ENCODE assay signal across 13 cellular contexts in the genomic region with DNA sequence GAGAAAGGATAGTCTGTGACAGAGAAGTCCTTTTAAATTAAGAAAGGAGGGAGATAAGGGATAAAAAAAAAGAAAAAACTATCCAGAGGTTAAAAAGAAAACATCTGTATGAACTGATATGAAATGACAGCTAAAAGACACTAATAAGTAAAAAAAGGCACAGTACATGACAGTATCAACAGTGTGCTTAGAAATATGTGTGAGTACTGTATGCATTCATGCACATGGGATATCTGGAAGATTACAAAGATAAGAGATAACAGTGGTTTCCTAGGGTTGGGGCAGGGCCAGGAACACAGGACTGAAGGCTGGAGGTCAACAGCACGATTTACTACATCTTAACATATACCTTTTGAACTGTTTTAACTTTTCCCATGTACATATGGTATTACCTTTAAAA. TPM values are rescaled to one million over a fixed set of nuclear protein-coding genes. Genes with fewer than 3 reads are reported as not detected.
DNase-seq lines count a peak whose midpoint lies in the region; TF ChIP-seq lines count a peak whose summit lies in the region.
"Had no signal": no experiment of that assay in that cellular context is flagged by ENCODE, and none has a peak within 500 bp of the region (broad histone marks: within the 10 kb centered on the region; RNA-seq: fewer than 3 reads in every experiment).

No MANE protein-coding gene starts in this region.

- H3K4me3 ChIP-seq in colonic mucosa (no peak overlapping the region), smooth muscle cell (no peak overlapping the region)

- H3K27ac ChIP-seq in colonic mucosa (peak overlapping the region; percentile 45), smooth muscle cell (ENCODE audit: low read depth) (peak overlapping the region; percentile 18)
- H3K27ac ChIP-seq: adrenal gland, HL-60 had no signal

- H3K9ac ChIP-seq in colonic mucosa (ENCODE audit: low read depth in 2 of 2, low read length in 2 of 2) (peak overlapping the region in 1 of 2 donors; percentile 4), smooth muscle cell (ENCODE audit: low read depth) (no peak overlapping the region)

- H3K27me3 Mint-ChIP-seq in activated CD4-positive, alpha-beta T cell treated with anti-CD3 and anti-CD28 coated beads, Interleukin-2, amount 10 ng/mL, durations not matched to agents 24 days and 14 days = no peaks in the 10 kb centered on the region

- H3K27ac Mint-ChIP-seq in activated CD4-positive, alpha-beta T cell treated with anti-CD3 and anti-CD28 coated beads, Interleukin-2, amount 10 ng/mL, durations not matched to agents 24 days and 14 days = peak overlapping the region; percentile 55

- intact Hi-C loops in activated CD4-positive, alpha-beta T cell treated with anti-CD3 and anti-CD28 coated beads, Interleukin-2, amount 10 ng/mL, durations not matched to agents 24 days and 14 days (cut with micrococcal nuclease) = no loop called here
- intact Hi-C loops in colonic mucosa (cut with DNase I) = loop anchor here (5.0 kb wide), 1 partner anchor 37 kb away; no protein-coding TSS in a partner anchor

- H3K36me3 ChIP-seq in colonic mucosa (no peaks in the 10 kb centered on the region), smooth muscle cell (ENCODE audit: low read depth) (no peaks in the 10 kb centered on the region)
- H3K36me3 ChIP-seq: adrenal gland had no signal

- no peak for TF ChIP-seq CTCF in colonic mucosa (IDR thresholded peaks at IDR 0.05)
- TF ChIP-seq CTCF in smooth muscle cell (IDR thresholded peaks at IDR 0.05; ENCODE audit: borderline replicate concordance, insufficient read depth, poor library complexity, severe bottlenecking) = no peak

- DNase-seq in activated CD4-positive, alpha-beta T cell treated with anti-CD3 and anti-CD28 coated beads, Interleukin-2, amount 10 ng/mL, durations not matched to agents 24 days and 14 days = no peak
- no peak for DNase-seq in activated CD4-positive, alpha-beta T cell treated with anti-CD3 and anti-CD28 coated beads, Interleukin-2, amount 50 U/mL, for 48 hours
- peak; percentile 37 for DNase-seq in M059J (ENCODE audit: low read depth)
- no peak for DNase-seq in colonic mucosa
- DNase-seq in smooth muscle cell (lab: John Stamatoyannopoulos, UW; ENCODE audit: unreplicated experiment) = no peak
- DNase-seq in NCI-H1105 treated with DMSO at 0.1 percent for 48 hours (lab: John Stamatoyannopoulos, UW) = no peak
- no peak for DNase-seq in medulla oblongata (ENCODE audit: extremely low spot score)
- no peak for DNase-seq in hypothalamus (lab: John Stamatoyannopoulos, UW)
- DNase-seq: HFFc6, NCI-H1694 had no signal

- H3K4me1 ChIP-seq in colonic mucosa (peaks cover 25% of the 10 kb centered on the region), smooth muscle cell (ENCODE audit: low read depth) (peaks cover 36% of the 10 kb centered on the region)

- no peaks in the 10 kb centered on the region for H3K9me3 Mint-ChIP-seq in activated CD4-positive, alpha-beta T cell treated with anti-CD3 and anti-CD28 coated beads, Interleukin-2, amount 10 ng/mL, durations not matched to agents 24 days and 14 days
- H3K9me3 Mint-ChIP-seq: HFFc6, neural crest cell had no signal

- peak overlapping the region; percentile 55 for H3K4me2 ChIP-seq in smooth muscle cell

- WGBS in smooth muscle cell (ENCODE audit: low lambda C conversion rate) = 38% methylated on average over 1 of the region's 1 CpG

- H3K27me3 ChIP-seq in colonic mucosa (no peaks in the 10 kb centered on the region), smooth muscle cell (ENCODE audit: low read depth) (no peaks in the 10 kb centered on the region)
- H3K27me3 ChIP-seq: adrenal gland had no signal

- H3K36me3 Mint-ChIP-seq in activated CD4-positive, alpha-beta T cell treated with anti-CD3 and anti-CD28 coated beads, Interleukin-2, amount 10 ng/mL, durations not matched to agents 24 days and 14 days (ENCODE audit: low read depth) = peaks cover 28% of the 10 kb centered on the region

- peaks cover 98% of the 10 kb centered on the region for H4K20me1 ChIP-seq in smooth muscle cell (ENCODE audit: low read depth)

- peaks cover 16% of the 10 kb centered on the region for H3F3A ChIP-seq in smooth muscle cell (ENCODE audit: low read depth)

- peaks cover 62% of the 10 kb centered on the region for H3K4me1 Mint-ChIP-seq in activated CD4-positive, alpha-beta T cell treated with anti-CD3 and anti-CD28 coated beads, Interleukin-2, amount 10 ng/mL, durations not matched to agents 24 days and 14 days

- no peaks in the 10 kb centered on the region for H3K9me3 ChIP-seq in colonic mucosa
- no peaks in the 10 kb centered on the region for H3K9me3 ChIP-seq in smooth muscle cell (replicated peaks; ENCODE audit: low read depth)
- H3K9me3 ChIP-seq: adrenal gland had no signal

- H3K4me3 Mint-ChIP-seq in activated CD4-positive, alpha-beta T cell treated with anti-CD3 and anti-CD28 coated beads, Interleukin-2, amount 10 ng/mL, durations not matched to agents 24 days and 14 days = peak overlapping the region; percentile 74
- H3K4me3 Mint-ChIP-seq: HFFc6, neural crest cell had no signal

- peaks cover 98% of the 10 kb centered on the region for H3K79me2 ChIP-seq in smooth muscle cell (ENCODE audit: low read depth)

- H2AFZ ChIP-seq in smooth muscle cell (ENCODE audit: low read depth) = no peak overlapping the region

RNA-seq across cellular contexts. Expression of gene PTP4A2, which starts 13.3 kb away (rescaled TPM):
- 363 and 390 TPM in 2 replicates for total RNA-seq in activated CD4-positive, alpha-beta T cell treated with anti-CD3 and anti-CD28 coated beads, Interleukin-2, amount 10 ng/mL, durations not matched to agents 24 days and 14 days
- total RNA-seq in M059J (2014; rRNA removed; shearing (Covaris generic)) = 334 and 398 TPM in 2 replicates
- total RNA-seq in colonic mucosa (100 to 1,000 TPM; 240 to 332 TPM), smooth muscle cell (460 and 518 TPM in 2 replicates)
- polyA plus RNA-seq in smooth muscle cell = 316 and 334 TPM in 2 replicates
